In genomic region chr16:726188-726437, GRCh38 we compare ENCODE assay signal across 1 cellular context.
A peak's percentile ranks its signal among the peaks of the same experiment; 100 is the strongest.
TF ChIP-seq lines count a peak whose summit lies in the region.

No MANE protein-coding gene starts in this region.

TF ChIP-seq in H1, 55 proteins besides CTCF, POLR2A, EP300 and RAD21:
- TF ChIP-seq HDAC6 (IDR thresholded peaks at IDR 0.05; ENCODE audit: low read depth, low read length): no peak
- TF ChIP-seq EZH2 (IDR thresholded peaks at IDR 0.05; ENCODE audit: low read depth, low read length, severe bottlenecking): peak; percentile 23
